In the genomic region with DNA sequence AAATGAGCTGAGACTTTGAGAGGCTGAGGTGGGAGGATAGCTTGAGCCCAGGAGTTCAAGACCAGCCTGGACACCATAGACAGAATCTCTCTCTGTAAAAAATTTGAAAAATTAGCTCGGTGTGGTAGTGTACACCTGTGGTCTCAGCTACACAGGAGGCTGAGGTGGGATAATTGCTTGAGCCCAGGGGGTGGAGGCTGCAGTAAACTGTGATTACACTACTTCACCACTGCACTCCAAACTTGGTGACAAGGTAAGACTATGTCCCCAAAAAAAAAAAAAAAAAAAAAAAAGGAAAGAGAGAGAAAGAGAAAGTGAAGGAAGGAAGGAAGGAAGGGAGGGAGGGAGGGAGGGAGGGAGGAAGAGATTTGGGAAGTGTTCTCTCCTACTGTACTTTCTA, we compare ENCODE assay signal across 17 cellular contexts. TPM values are rescaled to one million over a fixed set of nuclear protein-coding genes. Genes with fewer than 3 reads are reported as not detected.
DNase-seq lines count a peak whose midpoint lies in the region; ATAC-seq and TF ChIP-seq lines count a peak whose summit lies in the region.
"Had no signal": no experiment of that assay in that cellular context is flagged by ENCODE, and none has a peak within 500 bp of the region (broad histone marks: within the 10 kb centered on the region; RNA-seq: fewer than 3 reads in every experiment).

No MANE protein-coding gene starts in this region.

- H3K4me2 ChIP-seq in SK-N-SH, result peak overlapping the region; percentile 61; the same call in 1 of the 2 replicates
- no peak overlapping the region for H3K4me2 ChIP-seq in hepatocyte
- H3K4me2 ChIP-seq in PC-9, result no peak overlapping the region
- H3K4me2 ChIP-seq: A549, BLaER1 had no signal

- H4K20me1 ChIP-seq in SK-N-SH (ENCODE audit: insufficient read depth), result no peaks in the 10 kb centered on the region; the same call in 1 of the 2 replicates
- no peaks in the 10 kb centered on the region for H4K20me1 ChIP-seq in hepatocyte (ENCODE audit: insufficient read depth, poor library complexity, severe bottlenecking)
- H4K20me1 ChIP-seq in PC-9 (ENCODE audit: insufficient read depth), result no peaks in the 10 kb centered on the region

- no peak overlapping the region for H3K27ac Mint-ChIP-seq in activated CD8-positive, alpha-beta T cell treated with anti-CD3 and anti-CD28 coated beads, Interleukin-2, amount 10 ng/mL, durations not matched to agents 7 days and 5 days
- H3K27ac Mint-ChIP-seq: CD14-positive monocyte; CD4-positive, alpha-beta memory T cell; H9 had no signal

- H3K79me2 ChIP-seq in SK-N-SH (ENCODE audit: insufficient read depth) (peaks cover 7% of the 10 kb centered on the region; the same call in 1 of the 2 replicates), hepatocyte (no peaks in the 10 kb centered on the region), PC-9 (ENCODE audit: low read depth) (no peaks in the 10 kb centered on the region)

- intact Hi-C loops in PC-9 (cut with micrococcal nuclease; ENCODE audit: unreplicated experiment), result no loop called here

- H3K27me3 Mint-ChIP-seq in activated CD8-positive, alpha-beta T cell treated with anti-CD3 and anti-CD28 coated beads, Interleukin-2, amount 10 ng/mL, durations not matched to agents 7 days and 5 days (ENCODE audit: low read depth), result no peaks in the 10 kb centered on the region
- H3K27me3 Mint-ChIP-seq: CD4-positive, alpha-beta memory T cell had no signal

- H3K27me3 ChIP-seq in SK-N-SH (ENCODE audit: insufficient read depth), result no peaks in the 10 kb centered on the region
- no peaks in the 10 kb centered on the region for H3K27me3 ChIP-seq in hepatocyte
- H3K27me3 ChIP-seq in PC-9 (ENCODE audit: insufficient read depth, low read depth), result no peaks in the 10 kb centered on the region
- H3K27me3 ChIP-seq: BLaER1 had no signal

- POLR2A ChIA-PET in SK-N-SH (lab: Yijun Ruan, JAX), result no interaction called here
- POLR2A ChIA-PET in activated CD8-positive, alpha-beta T cell treated with anti-CD3 and anti-CD28 coated beads, Interleukin-2, amount 10 ng/mL, durations not matched to agents 7 days and 5 days (lab: Charles Lee), result interaction anchor here (1.2 to 1.3 kb wide), 2 partner anchors 14 to 16 kb away, joined by 3 read pairs; no protein-coding TSS in a partner anchor
- POLR2A ChIA-PET in PC-9 (lab: Charles Lee; ENCODE audit: unreplicated experiment), result no interaction called here

- no peak for ATAC-seq in SK-N-SH treated with all-trans-retinoic acid at 6 μM for 48 hours
- ATAC-seq in activated CD8-positive, alpha-beta T cell treated with anti-CD3 and anti-CD28 coated beads, Interleukin-2, amount 10 ng/mL, durations not matched to agents 7 days and 5 days, result no peak
- no peak for ATAC-seq in GM18502 (IDR thresholded peaks at IDR 0.05; ENCODE audit: poor library complexity, unreplicated experiment)

- CTCF ChIA-PET in SK-N-SH (lab: Yijun Ruan, JAX), result interaction anchor here (1.1 to 2.2 kb wide), 2 partner anchors 15 to 105 kb away, joined by 3 to 6 read pairs; a partner anchor contains a TSS
- CTCF ChIA-PET in activated CD8-positive, alpha-beta T cell treated with anti-CD3 and anti-CD28 coated beads, Interleukin-2, amount 10 ng/mL, durations not matched to agents 7 days and 5 days (lab: Charles Lee), result interaction anchor here (1.1 to 1.2 kb wide), 2 partner anchors 16 to 24 kb away, joined by 3 to 6 read pairs; no protein-coding TSS in a partner anchor
- CTCF ChIA-PET in PC-9 (lab: Charles Lee), result no interaction called here

- H3K9ac ChIP-seq in SK-N-SH, result no peak overlapping the region
- H3K9ac ChIP-seq: BLaER1 had no signal

- DNase-seq in SK-N-SH (no peak), hepatocyte (ENCODE audit: low spot score) (no peak), PC-9 (no peak), ecto neural progenitor cell (ENCODE audit: low spot score) (no peak)
- DNase-seq in activated CD8-positive, alpha-beta T cell treated with anti-CD3 and anti-CD28 coated beads, Interleukin-2, amount 10 ng/mL, durations not matched to agents 7 days and 5 days, result peak; percentile 18
- DNase-seq: Calu3; CD4-positive, alpha-beta memory T cell; DMS79 treated with DMSO at 0.1 percent for 48 hours; GF-D8; H9 had no signal

- no peak for TF ChIP-seq EP300 in SK-N-SH (IDR thresholded peaks at IDR 0.05; ENCODE audit: borderline replicate concordance in 1 of 2, low read depth in 1 of 2, low read length in 1 of 2)

- H2AFZ ChIP-seq in SK-N-SH (ENCODE audit: low read depth) (no peak overlapping the region), hepatocyte (no peak overlapping the region), PC-9 (no peak overlapping the region)

- H3K36me3 Mint-ChIP-seq in activated CD8-positive, alpha-beta T cell treated with anti-CD3 and anti-CD28 coated beads, Interleukin-2, amount 10 ng/mL, durations not matched to agents 7 days and 5 days (ENCODE audit: low read depth), result peaks cover 18% of the 10 kb centered on the region

- H3K27ac ChIP-seq in SK-N-SH (ENCODE audit: low read depth in 2 of 2, low read length in 1 of 2) (peak overlapping the region in 1 of 2 experiments; percentile 90; a peak in 1 of 4 replicates), hepatocyte (peak overlapping the region; percentile 91), PC-9 (no peak overlapping the region)
- H3K27ac ChIP-seq: 22Rv1, A549, BLaER1, HL-60 had no signal

- TF ChIP-seq CTCF in SK-N-SH (IDR thresholded peaks at IDR 0.05) (no peak), hepatocyte (IDR thresholded peaks at IDR 0.05; ENCODE audit: poor library complexity) (no peak), PC-9 (conservative IDR thresholded peaks at IDR 0.05) (no peak)

- no TSS peak for BruUV-seq in PC-9 (replicated peaks; lab: Mats Ljungman, UMichigan)

- H3K4me1 ChIP-seq in SK-N-SH (ENCODE audit: control insufficient read depth in 1 of 2, insufficient read depth in 2 of 2, low read depth in 1 of 2, low read length in 1 of 2) (peaks cover 17 to 22% of the 10 kb centered on the region in 2 experiments), hepatocyte (ENCODE audit: insufficient read depth) (peaks cover 3% of the 10 kb centered on the region), PC-9 (replicated peaks; ENCODE audit: insufficient read depth) (no peaks in the 10 kb centered on the region)
- H3K4me1 ChIP-seq: A549 had no signal

- H3F3A ChIP-seq in SK-N-SH (replicated peaks; ENCODE audit: insufficient read depth) (peaks cover 28% of the 10 kb centered on the region), PC-9 (ENCODE audit: insufficient read depth, low read depth) (no peaks in the 10 kb centered on the region)

- H3K9me3 ChIP-seq in SK-N-SH, result peaks cover 10% of the 10 kb centered on the region; the same call in 1 of the 2 replicates
- no peaks in the 10 kb centered on the region for H3K9me3 ChIP-seq in hepatocyte (ENCODE audit: low read depth)
- H3K9me3 ChIP-seq in PC-9 (ENCODE audit: insufficient read depth, low read depth), result no peaks in the 10 kb centered on the region
- H3K9me3 ChIP-seq: A549 had no signal

- no peaks in the 10 kb centered on the region for H3K4me1 Mint-ChIP-seq in activated CD8-positive, alpha-beta T cell treated with anti-CD3 and anti-CD28 coated beads, Interleukin-2, amount 10 ng/mL, durations not matched to agents 7 days and 5 days (ENCODE audit: low read depth)
- H3K4me1 Mint-ChIP-seq: H9 had no signal

- H3K36me3 ChIP-seq in SK-N-SH (replicated peaks in 1 of 2; ENCODE audit: control insufficient read depth in 1 of 2, insufficient read depth in 2 of 2, low read length in 1 of 2) (peaks cover 0 to 4% of the 10 kb centered on the region in 2 experiments), hepatocyte (replicated peaks; ENCODE audit: insufficient read depth, low read depth) (no peaks in the 10 kb centered on the region), PC-9 (ENCODE audit: low read depth) (no peaks in the 10 kb centered on the region)

- WGBS in SK-N-SH (ENCODE audit: low lambda C conversion rate), result 89% methylated on average over 1 of the region's 1 CpG
- 91% methylated on average over 1 of the region's 1 CpG for WGBS in hepatocyte (ENCODE audit: low lambda C conversion rate, missing lambda C conversion rate)

- TF ChIP-seq RAD21 in SK-N-SH (IDR thresholded peaks at IDR 0.05; ENCODE audit: low read length), result no peak

- H3K4me3 ChIP-seq in SK-N-SH (ENCODE audit: low read depth in 2 of 2, low read length in 1 of 2) (no peak overlapping the region), hepatocyte (no peak overlapping the region), PC-9 (no peak overlapping the region)
- H3K4me3 ChIP-seq: A549, BLaER1 had no signal

- peaks cover 12% of the 10 kb centered on the region for H3K9me3 Mint-ChIP-seq in activated CD8-positive, alpha-beta T cell treated with anti-CD3 and anti-CD28 coated beads, Interleukin-2, amount 10 ng/mL, durations not matched to agents 7 days and 5 days (ENCODE audit: insufficient read depth)

- H3K4me3 Mint-ChIP-seq in activated CD8-positive, alpha-beta T cell treated with anti-CD3 and anti-CD28 coated beads, Interleukin-2, amount 10 ng/mL, durations not matched to agents 7 days and 5 days, result no peak overlapping the region
- H3K4me3 Mint-ChIP-seq: CD14-positive monocyte; CD4-positive, alpha-beta memory T cell; H9 had no signal

- H3K9me2 ChIP-seq in SK-N-SH (peaks cover 2% of the 10 kb centered on the region; the same call in 1 of the 2 replicates), hepatocyte (replicated peaks; ENCODE audit: insufficient read depth) (no peaks in the 10 kb centered on the region), PC-9 (ENCODE audit: insufficient read depth) (no peaks in the 10 kb centered on the region)

RNA-seq across cellular contexts. Expression of a gene that starts 25.3 kb away (rescaled TPM):
- 7.8 and 8.6 TPM in 2 replicates for polyA plus RNA-seq in SK-N-SH (2012; rRNA removed)
- polyA plus RNA-seq in SK-N-SH (2012; cell fraction: cytosol; rRNA removed), result 8.1 and 9.8 TPM in 2 replicates
- polyA plus RNA-seq in SK-N-SH (2012; cell fraction: nucleus; rRNA removed), result 16.9 and 18.8 TPM in 2 replicates
- 10 to 100 TPM; 28.6 to 29.8 TPM for total RNA-seq in activated CD8-positive, alpha-beta T cell treated with anti-CD3 and anti-CD28 coated beads, Interleukin-2, amount 10 ng/mL, durations not matched to agents 7 days and 5 days
- total RNA-seq in hepatocyte, result 15.3 and 18.0 TPM in 2 replicates
- polyA plus RNA-seq in hepatocyte, result 26.1 and 27.8 TPM in 2 replicates
- 10.0 and 10.1 TPM in 2 replicates for total RNA-seq in PC-9 (2021)

RNA-seq across cellular contexts. Expression of a gene that starts 25.4 kb away (rescaled TPM):
- polyA plus RNA-seq in SK-N-SH (2012; rRNA removed) (241 and 268 TPM in 2 replicates), hepatocyte (126 and 135 TPM in 2 replicates)
- polyA plus RNA-seq in SK-N-SH (2012; cell fraction: cytosol; rRNA removed), result 142 and 187 TPM in 2 replicates
- 370 and 429 TPM in 2 replicates for polyA plus RNA-seq in SK-N-SH (2012; cell fraction: nucleus; rRNA removed)
- total RNA-seq in activated CD8-positive, alpha-beta T cell treated with anti-CD3 and anti-CD28 coated beads, Interleukin-2, amount 10 ng/mL, durations not matched to agents 7 days and 5 days, result 100 to 1,000 TPM; 195 to 197 TPM
- total RNA-seq in hepatocyte (110 and 114 TPM in 2 replicates), PC-9 (2021) (65.3 and 69.7 TPM in 2 replicates)

RNA-seq across cellular contexts. Expression of a gene that starts 33.9 kb away (rescaled TPM):
- 163 and 213 TPM in 2 replicates for polyA plus RNA-seq in SK-N-SH (2012; rRNA removed)
- 157 and 188 TPM in 2 replicates for polyA plus RNA-seq in SK-N-SH (2012; cell fraction: cytosol; rRNA removed)
- 180 and 245 TPM in 2 replicates for polyA plus RNA-seq in SK-N-SH (2012; cell fraction: nucleus; rRNA removed)
- 100 to 1,000 TPM; 140 to 156 TPM for total RNA-seq in activated CD8-positive, alpha-beta T cell treated with anti-CD3 and anti-CD28 coated beads, Interleukin-2, amount 10 ng/mL, durations not matched to agents 7 days and 5 days
- 29.5 and 33.3 TPM in 2 replicates for total RNA-seq in hepatocyte
- 248 and 295 TPM in 2 replicates for polyA plus RNA-seq in hepatocyte
- 51.5 and 61.2 TPM in 2 replicates for total RNA-seq in PC-9 (2021)

RNA-seq across cellular contexts. Expression of a gene that starts 41.1 kb away (rescaled TPM):
- polyA plus RNA-seq in SK-N-SH (2012; rRNA removed) (94.0 and 105 TPM in 2 replicates), hepatocyte (170 and 185 TPM in 2 replicates)
- polyA plus RNA-seq in SK-N-SH (2012; cell fraction: cytosol; rRNA removed), result 81.8 and 90.2 TPM in 2 replicates
- polyA plus RNA-seq in SK-N-SH (2012; cell fraction: nucleus; rRNA removed), result 115 and 129 TPM in 2 replicates
- 10 to 100 TPM; 74.1 to 78.9 TPM for total RNA-seq in activated CD8-positive, alpha-beta T cell treated with anti-CD3 and anti-CD28 coated beads, Interleukin-2, amount 10 ng/mL, durations not matched to agents 7 days and 5 days
- total RNA-seq in hepatocyte (68.4 and 105 TPM in 2 replicates), PC-9 (2021) (31.4 and 46.7 TPM in 2 replicates)
